18 cellular contexts compared by ENCODE assay signal in the genomic region with DNA sequence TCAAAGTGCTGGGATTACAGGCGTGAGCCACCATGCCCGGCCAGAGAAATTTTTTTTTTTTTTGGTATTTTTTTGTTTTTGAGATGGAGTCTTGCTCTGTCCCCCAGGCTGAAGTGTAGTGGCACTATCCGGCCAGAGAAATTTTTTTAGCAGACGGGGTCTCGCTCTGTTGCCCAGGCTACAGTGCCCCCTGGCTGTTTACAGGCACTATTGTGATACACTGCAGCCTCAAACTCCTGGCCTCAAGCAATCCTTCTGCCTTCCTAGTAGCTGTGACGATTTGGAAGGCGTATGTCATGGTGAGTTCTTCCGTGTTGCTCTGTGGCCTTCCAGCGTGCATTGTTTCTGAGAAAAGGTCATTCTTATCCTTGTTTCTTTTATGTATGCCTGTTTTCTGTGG. TPM values are rescaled to one million over a fixed set of nuclear protein-coding genes. Genes with fewer than 3 reads are reported as not detected.
"Had no signal": no experiment of that assay in that cellular context is flagged by ENCODE, and none has a peak within 500 bp of the region (broad histone marks: within the 10 kb centered on the region; RNA-seq: fewer than 3 reads in every experiment).

No MANE protein-coding gene starts in this region.

- H3K27ac ChIP-seq: brain microvascular endothelial cell, left ventricle myocardium inferior, thyroid gland, uterus had no signal

- H3K9me3 ChIP-seq: left ventricle myocardium inferior, thyroid gland, uterus had no signal

- DNase-seq: activated CD4-positive, alpha-beta T cell treated with anti-CD3 and anti-CD28 coated beads, Interleukin-2, amount 50 U/mL, for 1 hour; activated naive CD4-positive, alpha-beta T cell; activated naive CD8-positive, alpha-beta T cell treated with anti-CD3 and anti-CD28 coated beads, Interleukin-2, amount 10 ng/mL, durations not matched to agents 7 days and 5 days; anterior cingulate cortex; brain microvascular endothelial cell; effector memory CD4-positive, alpha-beta T cell; hippocampal formation; kidney; left ventricle myocardium inferior; naive thymus-derived CD8-positive, alpha-beta T cell; stimulated activated CD4-positive, alpha-beta T cell treated with anti-CD3 and anti-CD28 coated beads, Interleukin-2, amount 100 ng/mL, for 48 hours; stimulated activated naive B cell treated with anti-CD40 and anti-IgM and Interleukin-4, amounts not matched to agents 10 μg/mL and 1 μg/mL and 100 μg/mL, for 72 hours; T-helper 2 cell; thyroid gland; uterus had no signal

- ATAC-seq: activated CD4-positive, CD25-positive, alpha-beta regulatory T cell treated with anti-CD3 and anti-CD28 coated beads, Interleukin-2, amount 50 U/mL, for 24 hours; naive thymus-derived CD8-positive, alpha-beta T cell had no signal

- H3K4me3 ChIP-seq: left ventricle myocardium inferior, thyroid gland, uterus had no signal

- H3K4me1 ChIP-seq: left ventricle myocardium inferior, thyroid gland, uterus had no signal

- H3K36me3 ChIP-seq: brain microvascular endothelial cell, thyroid gland, uterus had no signal

- H3K27me3 ChIP-seq: brain microvascular endothelial cell, thyroid gland, uterus had no signal

RNA-seq across cellular contexts. Expression of gene SCGB3A1, which starts 49.6 kb away (rescaled TPM):
- total RNA-seq: activated T-helper 1 cell treated with anti-CD3 and anti-CD28 coated beads, Interleukin-12 subunit alpha, Interleukin-12 subunit beta, Interleukin-2, Interleukin-4 antibody, amounts not matched to agents 30 ng/mL and 10 ng/mL and 1 ng/mL, durations not matched to agents 14 hours and 24 hours and 36 hours; glomerular endothelial cell; left ventricle myocardium inferior had no signal
